ENCODE assay signal across 1 cellular context in genomic region chr17:11997147-11997971, GRCh38.
TF ChIP-seq lines count a peak whose summit lies in the region.

Gene ZNF18, minus strand, starts transcription at chr17:11997475. Its CDS starts 4,646 bp downstream, at chr17:11992829.

TF ChIP-seq in HepG2, 621 proteins besides CTCF, POLR2A, EP300 and RAD21 (continued from another document and continues in another):
- TF ChIP-seq PAXIP1 (CRISPR knock-in tag; conservative IDR thresholded peaks at IDR 0.05) (0 out of 2 replicates have a peak, but pooled peaks have one; percentile 20), MTA1 (CRISPR knock-in tag; IDR thresholded peaks at IDR 0.05; ENCODE audit: borderline replicate concordance) (peak; percentile 31; the same call in 1 of the 2 replicates), SALL1 (CRISPR knock-in tag; IDR thresholded peaks at IDR 0.05) (no peak; the same call in 1 of the 2 replicates), ZNF124 (CRISPR knock-in tag; IDR thresholded peaks at IDR 0.05) (peak; percentile 21; the same call in 1 of the 2 replicates), KLF9 (CRISPR knock-in tag; IDR thresholded peaks at IDR 0.05; ENCODE audit: low read depth) (no peak), ZNF281 (CRISPR knock-in tag; IDR thresholded peaks at IDR 0.05; ENCODE audit: borderline replicate concordance) (no peak), PATZ1 (CRISPR knock-in tag; IDR thresholded peaks at IDR 0.05) (0 out of 2 replicates have a peak, but pooled peaks have one; percentile 20), TOPORS (CRISPR knock-in tag; IDR thresholded peaks at IDR 0.05) (peak; percentile 81), ZNF280B (CRISPR knock-in tag; IDR thresholded peaks at IDR 0.05; ENCODE audit: borderline replicate concordance) (no peak), ZNF407 (CRISPR knock-in tag; IDR thresholded peaks at IDR 0.05; ENCODE audit: not compliant biosample characterization) (no peak), ZC3H13 (CRISPR knock-in tag; IDR thresholded peaks at IDR 0.05) (no peak), MLX (CRISPR knock-in tag; IDR thresholded peaks at IDR 0.05) (no peak), ZBTB7B (CRISPR knock-in tag; IDR thresholded peaks at IDR 0.05) (peak; percentile 49; the same call in 1 of the 2 replicates), HNRNPLL (IDR thresholded peaks at IDR 0.05; ENCODE audit: low read depth, low read length, poor library complexity, severe bottlenecking) (peak; percentile 100), SMC3 (IDR thresholded peaks at IDR 0.05; ENCODE audit: low read length) (no peak), ZGPAT (CRISPR knock-in tag; IDR thresholded peaks at IDR 0.05) (peak; percentile 65), NFYC (CRISPR knock-in tag; IDR thresholded peaks at IDR 0.05) (peak; percentile 76), SP140L (CRISPR knock-in tag; IDR thresholded peaks at IDR 0.05; ENCODE audit: borderline replicate concordance) (no peak), NAIF1 (CRISPR knock-in tag; IDR thresholded peaks at IDR 0.05; ENCODE audit: borderline replicate concordance) (peak; percentile 99), ZNF121 (CRISPR knock-in tag; IDR thresholded peaks at IDR 0.05) (no peak), BHLHE40 (IDR thresholded peaks at IDR 0.05; ENCODE audit: low read length) (peak; percentile 31; the same call in 1 of the 2 replicates), ZNF383 (CRISPR knock-in tag; IDR thresholded peaks at IDR 0.05; ENCODE audit: borderline replicate concordance) (no peak), RFX3 (CRISPR knock-in tag; IDR thresholded peaks at IDR 0.05) (no peak), MTF1 (CRISPR knock-in tag; IDR thresholded peaks at IDR 0.05) (no peak; the same call in 1 of the 2 replicates)
